In the genomic region with DNA sequence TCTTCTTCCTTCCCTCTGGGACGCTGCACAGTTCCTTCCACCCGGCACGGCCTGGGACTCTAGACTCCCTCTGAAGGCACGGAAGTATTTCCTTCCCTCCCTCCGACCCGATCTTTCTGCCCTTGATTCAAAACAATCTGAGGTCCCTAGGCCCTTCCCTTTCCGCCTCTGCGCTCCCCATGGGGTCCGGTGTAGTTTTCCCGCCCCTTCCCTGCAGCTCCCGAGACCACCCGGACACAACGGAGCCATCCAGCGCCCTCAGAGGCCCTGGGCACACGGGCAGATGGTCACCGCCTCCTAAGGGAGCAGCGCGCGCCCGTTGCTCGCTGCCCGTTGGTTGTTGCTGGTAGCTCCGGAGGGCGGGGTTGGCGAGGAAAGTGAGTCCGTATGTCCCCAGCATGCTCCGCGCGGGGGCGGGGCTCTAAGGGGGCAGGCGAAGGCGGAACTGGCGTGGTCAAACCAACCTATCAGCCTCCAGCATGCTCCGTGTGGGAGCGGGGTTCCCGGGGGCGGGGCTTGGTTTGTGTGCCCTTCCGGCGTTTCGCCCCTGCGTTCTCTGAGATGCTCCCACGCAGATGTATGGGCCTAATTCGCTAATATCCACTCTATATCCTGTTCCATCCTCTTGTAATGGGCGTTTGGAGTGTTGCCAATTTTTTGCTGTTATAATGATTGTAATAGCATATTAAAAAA, we compare ENCODE assay signal across 8 cellular contexts. TPM values are rescaled to one million over a fixed set of nuclear protein-coding genes. Genes with fewer than 3 reads are reported as not detected.
DNase-seq lines count a peak whose midpoint lies in the region; ATAC-seq, FAIRE-seq and TF ChIP-seq lines count a peak whose summit lies in the region.

No MANE protein-coding gene starts in this region.

- peak overlapping the region; percentile 85 for H3K27ac ChIP-seq in AG04450 (ENCODE audit: low read depth, low read length)
- peak overlapping the region; percentile 72 to 91 for H3K27ac ChIP-seq in small intestine (ENCODE audit: low read depth in 1 of 2, low read length in 1 of 2)

- CTCF ChIA-PET in AG04450 (lab: Charles Lee): interaction anchor here (1.4 to 2.0 kb wide), 2 partner anchors 19 to 20 kb away, joined by 4 to 5 read pairs; a partner anchor contains a TSS
- CTCF ChIA-PET in WTC11 (lab: Charles Lee): interaction anchor here (0.6 to 2.9 kb wide), 7 partner anchors 16 to 329 kb away, joined by 3 to 18 read pairs (median 4); a partner anchor contains a TSS

- peak; percentile 95 for ATAC-seq in GM18909 (IDR thresholded peaks at IDR 0.05; ENCODE audit: poor library complexity, unreplicated experiment)
- ATAC-seq in HG03159 (IDR thresholded peaks at IDR 0.05; ENCODE audit: unreplicated experiment): peak; percentile 96
- ATAC-seq in WTC11: peak; percentile 99

- peaks cover 0 to 4% of the 10 kb centered on the region in 2 donors for H3K36me3 ChIP-seq in small intestine (ENCODE audit: control insufficient read depth in 2 of 2, insufficient read depth in 2 of 2, low read length in 2 of 2)

- H3K27me3 ChIP-seq in AG04450 (ENCODE audit: control insufficient read depth, insufficient read depth, low read length): no peaks in the 10 kb centered on the region
- no peaks in the 10 kb centered on the region for H3K27me3 ChIP-seq in small intestine (ENCODE audit: control insufficient read depth in 2 of 2, insufficient read depth in 2 of 2, low read length in 2 of 2)

- TF ChIP-seq CTCF in AG04450 (IDR thresholded peaks at IDR 0.05; ENCODE audit: low read depth, low read length) (no peak), WTC11 (IDR thresholded peaks at IDR 0.05) (no peak), cardiac fibroblast (IDR thresholded peaks at IDR 0.05; ENCODE audit: low read depth, low read length) (no peak)

- peaks cover 0 to 6% of the 10 kb centered on the region in 2 donors for H3K4me1 ChIP-seq in small intestine (ENCODE audit: control insufficient read depth in 2 of 2, insufficient read depth in 1 of 2, low read depth in 1 of 2, low read length in 1 of 2)

- H3K9me3 ChIP-seq in AG04450 (ENCODE audit: control insufficient read depth, insufficient read depth, low read length) (no peaks in the 10 kb centered on the region), small intestine (ENCODE audit: control insufficient read depth, low read depth) (no peaks in the 10 kb centered on the region)

- H3K27ac Mint-ChIP-seq in WTC11: peak overlapping the region; percentile 94

- FAIRE-seq in small intestine (lab: Jason Lieb, UNC): no peak

- H3K4me3 Mint-ChIP-seq in WTC11: peak overlapping the region; percentile 76

- DNase-seq in AG04450 (ENCODE audit: low read depth, low spot score) (peak; percentile 96), NCI-H2227 (lab: John Stamatoyannopoulos, UW; ENCODE audit: unreplicated experiment) (peak; percentile 98), WTC11 (ENCODE audit: low spot score) (peak; percentile 99), cardiac fibroblast (ENCODE audit: low read depth in 2 of 2) (peak; percentile 98 to 99), iPS-NIHi7 (ENCODE audit: extremely low spot score) (peak; percentile 99), small intestine (peak; percentile 100)

- POLR2A ChIA-PET in AG04450 (lab: Yijun Ruan, JAX) (interaction anchor here (0.6 to 1.1 kb wide), 7 partner anchors 9 to 211 kb away, joined by 3 to 23 read pairs (median 3); a partner anchor contains a TSS), WTC11 (lab: Charles Lee) (interaction anchor here (1.0 to 1.5 kb wide), 3 partner anchors 11 to 56 kb away, joined by 3 to 13 read pairs (median 3); a partner anchor contains a TSS)

- H3K9me3 Mint-ChIP-seq in WTC11: peaks cover 38% of the 10 kb centered on the region

- peaks cover 23% of the 10 kb centered on the region for H3K4me1 Mint-ChIP-seq in WTC11

- H3K4me3 ChIP-seq in AG04450 (ENCODE audit: low read depth, low read length) (peak overlapping the region; percentile 78), cardiac fibroblast (replicated peaks in 1 of 2; ENCODE audit: low read depth in 2 of 2, low read length in 2 of 2) (peak overlapping the region; percentile 54 to 68), small intestine (ENCODE audit: low read depth in 1 of 2, low read length in 2 of 2) (peak overlapping the region; percentile 20 to 47)

- H3K27me3 Mint-ChIP-seq in WTC11 (ENCODE audit: low read depth): peaks cover 43% of the 10 kb centered on the region

- 0 to 1% (median 0%) methylated on average over 42 to 44 of the region's 44 CpGs for WGBS in small intestine, 3 donors

- H3K36me3 Mint-ChIP-seq in WTC11: peaks cover 16% of the 10 kb centered on the region

TF ChIP-seq in WTC11, 78 proteins besides CTCF, POLR2A, EP300 and RAD21 (continues in another document):
- peak; percentile 74; the same call in 1 of the 2 replicates for TF ChIP-seq MYBL2 (CRISPR knock-in tag; IDR thresholded peaks at IDR 0.05)
- 0 out of 2 replicates have a peak, but pooled peaks have one; percentile 51 for TF ChIP-seq GABPB1 (CRISPR knock-in tag; IDR thresholded peaks at IDR 0.05)
- no peak for TF ChIP-seq RELA (CRISPR knock-in tag; IDR thresholded peaks at IDR 0.05; ENCODE audit: borderline replicate concordance)
- TF ChIP-seq, protein P1, sequence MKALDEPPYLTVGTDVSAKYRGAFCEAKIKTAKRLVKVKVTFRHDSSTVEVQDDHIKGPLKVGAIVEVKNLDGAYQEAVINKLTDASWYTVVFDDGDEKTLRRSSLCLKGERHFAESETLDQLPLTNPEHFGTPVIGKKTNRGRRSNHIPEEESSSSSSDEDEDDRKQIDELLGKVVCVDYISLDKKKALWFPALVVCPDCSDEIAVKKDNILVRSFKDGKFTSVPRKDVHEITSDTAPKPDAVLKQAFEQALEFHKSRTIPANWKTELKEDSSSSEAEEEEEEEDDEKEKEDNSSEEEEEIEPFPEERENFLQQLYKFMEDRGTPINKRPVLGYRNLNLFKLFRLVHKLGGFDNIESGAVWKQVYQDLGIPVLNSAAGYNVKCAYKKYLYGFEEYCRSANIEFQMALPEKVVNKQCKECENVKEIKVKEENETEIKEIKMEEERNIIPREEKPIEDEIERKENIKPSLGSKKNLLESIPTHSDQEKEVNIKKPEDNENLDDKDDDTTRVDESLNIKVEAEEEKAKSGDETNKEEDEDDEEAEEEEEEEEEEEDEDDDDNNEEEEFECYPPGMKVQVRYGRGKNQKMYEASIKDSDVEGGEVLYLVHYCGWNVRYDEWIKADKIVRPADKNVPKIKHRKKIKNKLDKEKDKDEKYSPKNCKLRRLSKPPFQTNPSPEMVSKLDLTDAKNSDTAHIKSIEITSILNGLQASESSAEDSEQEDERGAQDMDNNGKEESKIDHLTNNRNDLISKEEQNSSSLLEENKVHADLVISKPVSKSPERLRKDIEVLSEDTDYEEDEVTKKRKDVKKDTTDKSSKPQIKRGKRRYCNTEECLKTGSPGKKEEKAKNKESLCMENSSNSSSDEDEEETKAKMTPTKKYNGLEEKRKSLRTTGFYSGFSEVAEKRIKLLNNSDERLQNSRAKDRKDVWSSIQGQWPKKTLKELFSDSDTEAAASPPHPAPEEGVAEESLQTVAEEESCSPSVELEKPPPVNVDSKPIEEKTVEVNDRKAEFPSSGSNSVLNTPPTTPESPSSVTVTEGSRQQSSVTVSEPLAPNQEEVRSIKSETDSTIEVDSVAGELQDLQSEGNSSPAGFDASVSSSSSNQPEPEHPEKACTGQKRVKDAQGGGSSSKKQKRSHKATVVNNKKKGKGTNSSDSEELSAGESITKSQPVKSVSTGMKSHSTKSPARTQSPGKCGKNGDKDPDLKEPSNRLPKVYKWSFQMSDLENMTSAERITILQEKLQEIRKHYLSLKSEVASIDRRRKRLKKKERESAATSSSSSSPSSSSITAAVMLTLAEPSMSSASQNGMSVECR (CRISPR knock-in tag; IDR thresholded peaks at IDR 0.05; ENCODE audit: borderline replicate concordance): no peak; the same call in 1 of the 2 replicates
- no peak for TF ChIP-seq KAT7 (CRISPR knock-in tag; IDR thresholded peaks at IDR 0.05; ENCODE audit: borderline replicate concordance)
- no peak for TF ChIP-seq ZNF219 (CRISPR knock-in tag; IDR thresholded peaks at IDR 0.05; ENCODE audit: borderline replicate concordance)
- no peak for TF ChIP-seq ZNF138 (CRISPR knock-in tag; conservative IDR thresholded peaks at IDR 0.05)
- TF ChIP-seq, protein P2, sequence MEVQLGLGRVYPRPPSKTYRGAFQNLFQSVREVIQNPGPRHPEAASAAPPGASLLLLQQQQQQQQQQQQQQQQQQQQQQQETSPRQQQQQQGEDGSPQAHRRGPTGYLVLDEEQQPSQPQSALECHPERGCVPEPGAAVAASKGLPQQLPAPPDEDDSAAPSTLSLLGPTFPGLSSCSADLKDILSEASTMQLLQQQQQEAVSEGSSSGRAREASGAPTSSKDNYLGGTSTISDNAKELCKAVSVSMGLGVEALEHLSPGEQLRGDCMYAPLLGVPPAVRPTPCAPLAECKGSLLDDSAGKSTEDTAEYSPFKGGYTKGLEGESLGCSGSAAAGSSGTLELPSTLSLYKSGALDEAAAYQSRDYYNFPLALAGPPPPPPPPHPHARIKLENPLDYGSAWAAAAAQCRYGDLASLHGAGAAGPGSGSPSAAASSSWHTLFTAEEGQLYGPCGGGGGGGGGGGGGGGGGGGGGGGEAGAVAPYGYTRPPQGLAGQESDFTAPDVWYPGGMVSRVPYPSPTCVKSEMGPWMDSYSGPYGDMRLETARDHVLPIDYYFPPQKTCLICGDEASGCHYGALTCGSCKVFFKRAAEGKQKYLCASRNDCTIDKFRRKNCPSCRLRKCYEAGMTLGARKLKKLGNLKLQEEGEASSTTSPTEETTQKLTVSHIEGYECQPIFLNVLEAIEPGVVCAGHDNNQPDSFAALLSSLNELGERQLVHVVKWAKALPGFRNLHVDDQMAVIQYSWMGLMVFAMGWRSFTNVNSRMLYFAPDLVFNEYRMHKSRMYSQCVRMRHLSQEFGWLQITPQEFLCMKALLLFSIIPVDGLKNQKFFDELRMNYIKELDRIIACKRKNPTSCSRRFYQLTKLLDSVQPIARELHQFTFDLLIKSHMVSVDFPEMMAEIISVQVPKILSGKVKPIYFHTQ (CRISPR knock-in tag; IDR thresholded peaks at IDR 0.05): no peak
- TF ChIP-seq CREM (CRISPR knock-in tag; IDR thresholded peaks at IDR 0.05): no peak

RNA-seq across cellular contexts. Expression of a gene that starts 19.6 kb away (rescaled TPM):
- polyA plus RNA-seq in AG04450 (2011; rRNA removed) (154 and 186 TPM in 2 replicates), small intestine (100 to 1,000 TPM; 335 to 743 (median 354) TPM)
- polyA minus RNA-seq in AG04450 (2011; rRNA and poly(A)+ RNA removed): 39.4 and 41.0 TPM in 2 replicates
- total RNA-seq in WTC11 (2021): 1,424 to 1,978 TPM (median 1,885 TPM) in 3 replicates

RNA-seq across cellular contexts. Expression of a gene that starts 47.2 kb away (rescaled TPM):
- polyA plus RNA-seq in AG04450 (2011; rRNA removed) (33.1 and 39.7 TPM in 2 replicates), small intestine (1 to 10 TPM in 2 of 3 donors, not detected in 1; 1.1 to 6.7 TPM)
- 18.5 and 22.8 TPM in 2 replicates for polyA minus RNA-seq in AG04450 (2011; rRNA and poly(A)+ RNA removed)
- total RNA-seq in WTC11 (2021): 16.6 to 23.2 TPM (median 19.8 TPM) in 3 replicates

RNA-seq across cellular contexts. Expression of a gene that starts 52.9 kb away (rescaled TPM):
- 0.78 and 1.1 TPM in 2 replicates for polyA plus RNA-seq in AG04450 (2011; rRNA removed)
- 4.2 and 4.5 TPM in 2 replicates for polyA minus RNA-seq in AG04450 (2011; rRNA and poly(A)+ RNA removed)
- 3.6 to 5.8 TPM (median 3.6 TPM) in 3 replicates for total RNA-seq in WTC11 (2021)
- 10 to 100 TPM in 1 of 3 donors, 1 to 10 TPM in 2; 1.4 to 10.5 (median 4.9) TPM for polyA plus RNA-seq in small intestine

RNA-seq across cellular contexts. Expression of a gene that starts 56.1 kb away (rescaled TPM):
- polyA plus RNA-seq in AG04450 (2011; rRNA removed) (7.2 and 7.5 TPM in 2 replicates), small intestine (1 to 10 TPM; 3.6 to 6.5 (median 5.4) TPM)
- 8.6 and 8.7 TPM in 2 replicates for polyA minus RNA-seq in AG04450 (2011; rRNA and poly(A)+ RNA removed)
- 17.2 to 21.1 TPM (median 19.9 TPM) in 3 replicates for total RNA-seq in WTC11 (2021)

Comparison
In these comparisons a context has a peak if more than half of its experiments do, and no peak if none do; other contexts are left out.
1. Peak in every context shown above with its lines: DNase-seq, ATAC-seq, H3K4me3 ChIP-seq and H3K27ac ChIP-seq.